In genomic region chr1:178005450-178005849, GRCh38 we compare ENCODE assay signal across 16 cellular contexts. TPM values are rescaled to one million over a fixed set of nuclear protein-coding genes. Genes with fewer than 3 reads are reported as not detected.
"Had no signal": no experiment of that assay in that cellular context is flagged by ENCODE, and none has a peak within 500 bp of the region (broad histone marks: within the 10 kb centered on the region; RNA-seq: fewer than 3 reads in every experiment).

No MANE protein-coding gene starts in this region.

- H3K27me3 Mint-ChIP-seq: activated CD8-positive, alpha-beta T cell treated with anti-CD3 and anti-CD28 coated beads for 36 hours had no signal

- DNase-seq: activated CD4-positive, alpha-beta T cell treated with anti-CD3 and anti-CD28 coated beads for 36 hours; activated CD8-positive, alpha-beta memory T cell treated with anti-CD3 and anti-CD28 coated beads, Interleukin-2, amount 50 U/mL, for 48 hours; activated CD8-positive, alpha-beta T cell treated with anti-CD3 and anti-CD28 coated beads for 36 hours; glutamatergic neuron; natural killer cell; right lobe of liver; spleen; stimulated activated naive CD4-positive, alpha-beta T cell; WERI-Rb-1 had no signal

- FAIRE-seq: colon had no signal

- H3K9me3 ChIP-seq: ascending aorta, esophagus muscularis mucosa, right lobe of liver, spleen had no signal

- H3K36me3 ChIP-seq: cardiac muscle cell, WERI-Rb-1 had no signal

- ATAC-seq: activated CD8-positive, alpha-beta T cell treated with anti-CD3 and anti-CD28 coated beads for 36 hours; left lobe of liver; natural killer cell; right lobe of liver had no signal

- H3K9me3 Mint-ChIP-seq: activated CD8-positive, alpha-beta T cell treated with anti-CD3 and anti-CD28 coated beads for 36 hours; type B pancreatic cell had no signal

- H3K27me3 ChIP-seq: ascending aorta, cardiac muscle cell, esophagus muscularis mucosa, right lobe of liver, spleen had no signal

- H3K4me1 ChIP-seq: ascending aorta, esophagus muscularis mucosa had no signal

- H3K27ac Mint-ChIP-seq: activated CD4-positive, alpha-beta T cell treated with anti-CD3 and anti-CD28 coated beads for 36 hours; activated CD8-positive, alpha-beta T cell treated with anti-CD3 and anti-CD28 coated beads for 36 hours; memory B cell; natural killer cell; type B pancreatic cell had no signal

- H3K4me3 ChIP-seq: ascending aorta, cardiac muscle cell, esophagus muscularis mucosa, right lobe of liver, spleen had no signal

- H3K27ac ChIP-seq: ascending aorta, cardiac muscle cell, esophagus muscularis mucosa, right lobe of liver, spleen, WERI-Rb-1 had no signal

- H3K4me3 Mint-ChIP-seq: activated CD4-positive, alpha-beta T cell treated with anti-CD3 and anti-CD28 coated beads for 36 hours; activated CD8-positive, alpha-beta T cell treated with anti-CD3 and anti-CD28 coated beads for 36 hours; memory B cell; natural killer cell; type B pancreatic cell had no signal

- H3K36me3 Mint-ChIP-seq: memory B cell, natural killer cell, type B pancreatic cell had no signal

- H3K4me1 Mint-ChIP-seq: activated CD4-positive, alpha-beta T cell treated with anti-CD3 and anti-CD28 coated beads for 36 hours; memory B cell; natural killer cell had no signal

RNA-seq across cellular contexts. Expression of gene SEC16B, which starts 35.6 kb away (rescaled TPM):
- total RNA-seq: activated CD4-positive, alpha-beta T cell treated with anti-CD3 and anti-CD28 coated beads for 36 hours; activated CD8-positive, alpha-beta T cell treated with anti-CD3 and anti-CD28 coated beads for 36 hours had no signal
